1 cellular context compared by ENCODE assay signal in the genomic region with DNA sequence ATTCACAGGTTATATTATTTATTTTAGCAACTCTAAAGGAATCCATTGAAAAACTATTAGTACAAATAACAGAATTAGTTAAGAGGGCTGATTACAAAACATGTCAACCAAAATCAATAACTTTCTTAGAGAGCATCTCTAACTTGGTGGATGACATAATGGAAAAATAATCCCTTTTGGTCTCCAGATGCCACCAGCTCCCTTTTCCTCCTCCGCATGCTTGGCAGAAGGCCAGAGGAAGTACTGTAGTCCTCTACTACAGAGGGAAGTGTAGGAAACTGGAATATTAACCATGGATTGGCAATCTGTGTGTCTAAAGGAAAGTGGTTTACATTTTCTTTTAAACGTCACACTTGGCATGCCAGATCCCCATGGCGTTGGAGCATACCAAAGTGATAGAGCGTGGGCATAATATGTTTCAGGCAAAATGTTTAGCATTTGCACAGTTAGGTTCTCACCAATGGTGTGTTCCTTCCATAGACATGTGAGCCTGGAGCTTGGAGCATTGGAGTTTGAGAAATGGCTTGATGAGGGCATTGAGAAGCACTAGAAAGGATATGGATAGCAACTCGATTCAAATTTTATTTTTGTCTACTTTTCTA.
TF ChIP-seq lines count a peak whose summit lies in the region.

No MANE protein-coding gene starts in this region.

TF ChIP-seq in WTC11, 78 proteins besides CTCF, POLR2A, EP300 and RAD21 (continued from another document):
- TF ChIP-seq NFATC4 (CRISPR knock-in tag; IDR thresholded peaks at IDR 0.05) (no peak), SP1 (CRISPR knock-in tag; conservative IDR thresholded peaks at IDR 0.05) (no peak), GTF2I (CRISPR knock-in tag; conservative IDR thresholded peaks at IDR 0.05) (no peak), ATF3 (CRISPR knock-in tag; conservative IDR thresholded peaks at IDR 0.05) (no peak)
- TF ChIP-seq, protein P1, sequence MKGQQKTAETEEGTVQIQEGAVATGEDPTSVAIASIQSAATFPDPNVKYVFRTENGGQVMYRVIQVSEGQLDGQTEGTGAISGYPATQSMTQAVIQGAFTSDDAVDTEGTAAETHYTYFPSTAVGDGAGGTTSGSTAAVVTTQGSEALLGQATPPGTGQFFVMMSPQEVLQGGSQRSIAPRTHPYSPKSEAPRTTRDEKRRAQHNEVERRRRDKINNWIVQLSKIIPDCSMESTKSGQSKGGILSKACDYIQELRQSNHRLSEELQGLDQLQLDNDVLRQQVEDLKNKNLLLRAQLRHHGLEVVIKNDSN (CRISPR knock-in tag; IDR thresholded peaks at IDR 0.05): no peak
